Comparison of ENCODE assay signal across 22 cellular contexts in the genomic region with DNA sequence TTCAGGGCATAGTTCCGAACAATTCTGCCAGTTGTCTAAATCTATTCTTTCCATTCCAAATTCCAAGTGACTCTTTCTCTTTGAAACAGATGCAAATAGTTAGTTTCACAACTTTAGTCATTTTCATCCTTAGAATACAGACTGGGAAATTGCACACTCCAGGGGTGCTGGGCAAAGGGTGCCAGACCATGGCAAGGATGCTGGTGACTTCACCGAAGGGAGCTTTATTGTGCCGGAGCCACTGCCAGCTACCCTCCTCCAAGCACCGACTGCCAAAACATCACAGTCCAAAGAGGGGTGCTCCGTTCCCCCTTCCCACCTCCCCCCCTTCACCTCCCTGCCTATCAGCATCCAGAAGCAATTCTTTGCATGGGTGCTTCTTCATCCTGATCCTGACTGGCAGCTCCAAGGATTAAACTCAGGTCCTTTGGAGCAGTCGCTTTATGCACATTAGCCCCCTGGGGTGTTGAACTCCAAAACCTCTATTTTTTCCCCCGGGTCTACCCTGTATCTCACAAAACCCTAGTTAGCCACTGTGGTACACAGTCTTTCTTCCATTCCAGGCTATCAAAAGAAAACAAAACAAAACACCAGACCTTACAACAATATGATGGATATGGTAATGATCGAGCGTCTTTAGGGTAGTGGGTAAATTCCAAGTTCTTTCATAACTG. TPM values are rescaled to one million over a fixed set of nuclear protein-coding genes. Genes with fewer than 3 reads are reported as not detected.
DNase-seq lines count a peak whose midpoint lies in the region; ATAC-seq and TF ChIP-seq lines count a peak whose summit lies in the region.
"Had no signal": no experiment of that assay in that cellular context is flagged by ENCODE, and none has a peak within 500 bp of the region (broad histone marks: within the 10 kb centered on the region; RNA-seq: fewer than 3 reads in every experiment).

No MANE protein-coding gene starts in this region.

- H3K4me1 ChIP-seq in mesodermal cell (ENCODE audit: control insufficient read depth, insufficient read depth, low read length, poor library complexity, severe bottlenecking): peaks cover 20% of the 10 kb centered on the region

- H3K9me3 ChIP-seq in mesodermal cell (ENCODE audit: control insufficient read depth, low read length): no peaks in the 10 kb centered on the region
- H3K9me3 ChIP-seq: SK-N-SH had no signal

- 76 to 93% methylated on average over 2 to 3 of the region's 9 CpGs for WGBS in mesodermal cell (ENCODE audit: insufficient coverage in 2 of 2), 2 experiments

- peaks cover 40% of the 10 kb centered on the region for H3K4me1 Mint-ChIP-seq in brain
- H3K4me1 Mint-ChIP-seq in stimulated activated effector memory CD8-positive, alpha-beta T cell treated with anti-CD3 and anti-CD28 coated beads, Interleukin-12 subunit alpha, Interleukin-12 subunit beta, amount 100 ng/mL, for 72 hours: no peaks in the 10 kb centered on the region
- H3K4me1 Mint-ChIP-seq: CD8-positive, alpha-beta memory T cell had no signal

- H3K4me3 Mint-ChIP-seq in brain: peak overlapping the region; percentile 49 to 84 (median 67)
- no peak overlapping the region for H3K4me3 Mint-ChIP-seq in stimulated activated effector memory CD8-positive, alpha-beta T cell treated with anti-CD3 and anti-CD28 coated beads, Interleukin-12 subunit alpha, Interleukin-12 subunit beta, amount 100 ng/mL, for 72 hours
- H3K4me3 Mint-ChIP-seq: CD8-positive, alpha-beta memory T cell had no signal

- H3K36me3 Mint-ChIP-seq in brain: peaks cover 26% of the 10 kb centered on the region
- H3K36me3 Mint-ChIP-seq in stimulated activated effector memory CD8-positive, alpha-beta T cell treated with anti-CD3 and anti-CD28 coated beads, Interleukin-12 subunit alpha, Interleukin-12 subunit beta, amount 100 ng/mL, for 72 hours: no peaks in the 10 kb centered on the region
- H3K36me3 Mint-ChIP-seq: CD8-positive, alpha-beta memory T cell had no signal

- peak overlapping the region; percentile 95 for H3K27ac ChIP-seq in mesodermal cell (ENCODE audit: low read depth, low read length, severe bottlenecking)
- H3K27ac ChIP-seq: C4-2B had no signal

- peaks cover 0 to 8% (median 2%) of the 10 kb centered on the region in 5 experiments for H3K9me3 Mint-ChIP-seq in brain
- H3K9me3 Mint-ChIP-seq in stimulated activated effector memory CD8-positive, alpha-beta T cell treated with anti-CD3 and anti-CD28 coated beads, Interleukin-12 subunit alpha, Interleukin-12 subunit beta, amount 100 ng/mL, for 72 hours: peaks cover 2% of the 10 kb centered on the region

- H3K36me3 ChIP-seq in mesodermal cell (ENCODE audit: control insufficient read depth, insufficient read depth, low read length): peaks cover 5% of the 10 kb centered on the region

- ATAC-seq in stimulated activated effector memory CD8-positive, alpha-beta T cell treated with anti-CD3 and anti-CD28 coated beads, Interleukin-12 subunit alpha, Interleukin-12 subunit beta, amount 100 ng/mL, for 72 hours: no peak
- ATAC-seq: Panc1 had no signal

- DNase-seq in NCI-H82 (lab: John Stamatoyannopoulos, UW) (peak; percentile 11), NCI-H82 treated with DMSO at 0.1 percent for 48 hours (lab: John Stamatoyannopoulos, UW; ENCODE audit: unreplicated experiment) (no peak), T-helper 2 cell (no peak), NCI-H146 (lab: John Stamatoyannopoulos, UW) (no peak), NCI-H2081 (lab: John Stamatoyannopoulos, UW) (no peak)
- no peak for DNase-seq in stimulated activated effector memory CD8-positive, alpha-beta T cell treated with anti-CD3 and anti-CD28 coated beads, Interleukin-12 subunit alpha, Interleukin-12 subunit beta, amount 100 ng/mL, for 72 hours (ENCODE audit: low spot score in 2 of 2)
- DNase-seq: 8988T; CD8-positive, alpha-beta memory T cell; GDM1; Kasumi-1; NCI-H1417; NCI-H187; NCI-H2107; NCI-H2227 treated with DMSO at 0.1 percent for 48 hours; NCI-H510A; NK-92 treated with Interleukin-12 subunit alpha and Interleukin-12 subunit beta, amount 100 ng/mL, for 24 hours; SIG-M5; SK-N-SH had no signal

- H3K27ac Mint-ChIP-seq in brain: peak overlapping the region; percentile 17 to 86 (median 42)
- no peak overlapping the region for H3K27ac Mint-ChIP-seq in stimulated activated effector memory CD8-positive, alpha-beta T cell treated with anti-CD3 and anti-CD28 coated beads, Interleukin-12 subunit alpha, Interleukin-12 subunit beta, amount 100 ng/mL, for 72 hours

- no peaks in the 10 kb centered on the region for H3K27me3 Mint-ChIP-seq in brain
- H3K27me3 Mint-ChIP-seq: CD8-positive, alpha-beta memory T cell had no signal

- TF ChIP-seq CTCF in brain (conservative IDR thresholded peaks at IDR 0.05): no peak

- no peak overlapping the region for H3K4me3 ChIP-seq in mesodermal cell (ENCODE audit: extremely low read depth, insufficient read depth, low read length, poor library complexity, severe bottlenecking)

RNA-seq across cellular contexts. Expression of gene MID1, which starts 28.9 kb away (rescaled TPM):
- 7.4 TPM for polyA plus RNA-seq in brain (ENCODE audit: insufficient read depth, low read depth, low replicate concordance)
- polyA plus RNA-seq in mesodermal cell (2013, experiment 1 of 2): 24.8 TPM
- polyA plus RNA-seq in mesodermal cell (2013, experiment 2 of 2): 30.9 TPM
- polyA plus RNA-seq: CD8-positive, alpha-beta memory T cell had no signal
